1 cellular context compared by ENCODE assay signal in the genomic region with DNA sequence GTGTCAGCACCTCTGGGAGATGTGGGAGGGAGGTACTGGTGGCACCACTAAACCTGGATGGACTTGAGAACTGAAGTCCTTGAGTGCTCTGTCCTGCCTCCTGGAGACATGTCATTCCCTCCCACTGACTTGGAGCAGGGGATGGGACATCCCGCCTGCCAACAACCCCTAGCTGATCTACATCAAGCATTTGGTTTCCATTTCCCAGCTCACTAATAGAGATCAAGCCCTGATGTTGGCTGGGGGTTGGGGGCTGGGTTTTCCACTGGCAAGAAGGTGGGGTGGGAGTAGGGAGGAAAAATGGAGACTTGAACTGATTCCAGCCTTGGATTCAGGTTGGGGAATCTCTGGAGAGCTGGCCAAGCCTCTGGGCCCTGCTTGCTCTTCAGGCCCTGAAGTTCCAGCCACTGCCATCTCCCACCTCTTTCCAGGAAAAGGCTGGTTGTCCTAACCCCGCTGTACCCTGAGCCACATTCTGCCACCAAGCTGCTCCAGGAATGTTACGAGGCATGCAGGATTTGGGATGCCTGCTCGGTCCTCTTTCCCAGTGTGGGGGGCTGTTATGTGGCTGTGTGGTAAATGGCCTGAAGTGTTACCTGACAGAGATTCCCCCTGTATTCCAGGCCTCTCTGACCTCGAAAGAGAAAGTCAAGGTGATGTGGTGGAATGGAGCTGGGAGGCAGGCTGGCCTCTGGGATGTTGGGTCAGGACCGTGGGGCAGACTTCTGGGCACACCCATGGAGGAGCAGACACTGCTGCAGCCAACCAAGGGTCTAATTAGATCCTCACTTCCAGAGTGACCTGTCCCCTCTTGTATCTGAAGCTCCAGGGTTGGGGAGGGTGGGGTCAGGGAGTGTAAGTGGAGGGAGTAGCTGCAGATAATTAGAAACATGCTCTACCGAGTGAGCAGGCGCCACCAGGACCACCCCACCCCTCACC.
TF ChIP-seq lines count a peak whose summit lies in the region.

No MANE protein-coding gene starts in this region.

TF ChIP-seq in H1, 55 proteins besides CTCF, POLR2A, EP300 and RAD21:
- TF ChIP-seq HDAC6 (IDR thresholded peaks at IDR 0.05; ENCODE audit: low read depth, low read length) (no peak), TEAD4 (IDR thresholded peaks at IDR 0.05; ENCODE audit: low read depth, low read length) (no peak), RBBP5 (IDR thresholded peaks at IDR 0.05; ENCODE audit: borderline replicate concordance, low read depth, low read length) (no peak), NRF1 (IDR thresholded peaks at IDR 0.05; ENCODE audit: low read depth, low read length) (no peak)
